In the genomic region with DNA sequence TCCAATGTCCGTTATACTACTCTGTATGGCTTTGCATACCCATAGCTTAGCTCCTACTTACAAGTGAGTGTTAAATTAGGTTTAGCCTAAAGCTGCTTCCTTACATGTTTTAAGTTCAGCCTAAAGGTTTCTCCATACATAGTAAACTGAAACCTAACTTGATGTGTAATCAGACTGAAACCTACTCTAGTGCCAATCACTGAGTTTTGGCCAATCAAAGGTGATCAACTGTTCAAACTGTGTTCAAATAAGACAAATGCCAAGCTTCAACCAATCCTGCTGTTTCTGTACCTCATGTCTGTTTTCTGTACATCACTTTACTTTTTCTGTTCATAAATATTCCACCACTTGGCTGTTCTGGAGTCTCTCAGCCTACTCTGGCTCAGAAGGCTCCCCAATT, we compare ENCODE assay signal across 15 cellular contexts. TPM values are rescaled to one million over a fixed set of nuclear protein-coding genes. Genes with fewer than 3 reads are reported as not detected.
"Had no signal": no experiment of that assay in that cellular context is flagged by ENCODE, and none has a peak within 500 bp of the region (broad histone marks: within the 10 kb centered on the region; RNA-seq: fewer than 3 reads in every experiment).

No MANE protein-coding gene starts in this region.

- DNase-seq: activated CD4-positive, alpha-beta T cell treated with anti-CD3 and anti-CD28 coated beads, Interleukin-2, amount 50 U/mL, for 48 hours; activated effector memory CD4-positive, alpha-beta T cell treated with anti-CD3 and anti-CD28 coated beads, Interleukin-2, amount 50 U/mL, for 16 hours; activated T-cell treated with anti-CD3 and anti-CD28 coated beads, Interleukin-2, amount 50 U/mL, for 24 hours; amniotic stem cell; central memory CD4-positive, alpha-beta T cell; islet precursor cell; nephron progenitor cell; occipital lobe; stimulated activated CD4-positive, alpha-beta T cell treated with anti-CD3 and anti-CD28 coated beads, Interleukin-2, amount 100 ng/mL, for 48 hours; stimulated activated naive B cell treated with anti-CD40 and anti-IgM and Interleukin-4, amounts not matched to agents 10 μg/mL and 1 μg/mL and 100 μg/mL, for 72 hours; substantia nigra; T-helper 9 cell had no signal

- H3K4me1 Mint-ChIP-seq: mesothelial cell of epicardium, nephron progenitor cell had no signal

- H3K36me3 Mint-ChIP-seq: activated naive CD4-positive, alpha-beta T cell treated with anti-CD3 and anti-CD28 coated beads, Interleukin-2, amount 50 U/mL, for 24 hours; mesothelial cell of epicardium; stimulated activated naive B cell treated with anti-CD40 and anti-IgM and Interleukin-4, amounts not matched to agents 10 μg/mL and 1 μg/mL and 100 μg/mL, for 72 hours had no signal

- ATAC-seq: stimulated activated naive B cell treated with anti-CD40 and anti-IgM and Interleukin-4, amounts not matched to agents 10 μg/mL and 1 μg/mL and 100 μg/mL, for 72 hours had no signal

- H3K9me3 Mint-ChIP-seq: activated naive CD4-positive, alpha-beta T cell treated with anti-CD3 and anti-CD28 coated beads, Interleukin-2, amount 50 U/mL, for 24 hours; activated T-cell treated with anti-CD3 and anti-CD28 coated beads, Interleukin-2, amount 50 U/mL, for 24 hours; mesothelial cell of epicardium; stimulated activated naive B cell treated with anti-CD40 and anti-IgM and Interleukin-4, amounts not matched to agents 10 μg/mL and 1 μg/mL and 100 μg/mL, for 72 hours had no signal

- H3K27ac Mint-ChIP-seq: activated naive CD4-positive, alpha-beta T cell treated with anti-CD3 and anti-CD28 coated beads, Interleukin-2, amount 50 U/mL, for 24 hours; activated T-cell treated with anti-CD3 and anti-CD28 coated beads, Interleukin-2, amount 50 U/mL, for 24 hours; mesothelial cell of epicardium; nephron progenitor cell; stimulated activated naive B cell treated with anti-CD40 and anti-IgM and Interleukin-4, amounts not matched to agents 10 μg/mL and 1 μg/mL and 100 μg/mL, for 72 hours had no signal

- H3K4me3 Mint-ChIP-seq: activated naive CD4-positive, alpha-beta T cell treated with anti-CD3 and anti-CD28 coated beads, Interleukin-2, amount 50 U/mL, for 24 hours; activated T-cell treated with anti-CD3 and anti-CD28 coated beads, Interleukin-2, amount 50 U/mL, for 24 hours; mesothelial cell of epicardium; nephron progenitor cell; stimulated activated naive B cell treated with anti-CD40 and anti-IgM and Interleukin-4, amounts not matched to agents 10 μg/mL and 1 μg/mL and 100 μg/mL, for 72 hours had no signal

RNA-seq across cellular contexts. Expression of a gene that starts 20.0 kb away (rescaled TPM):
- total RNA-seq: glomerular endothelial cell had no signal

RNA-seq across cellular contexts. Expression of a gene that starts 48.5 kb away (rescaled TPM):
- total RNA-seq: mesothelial cell of epicardium had no signal
